Comparison of ENCODE assay signal across 24 cellular contexts in the genomic region with DNA sequence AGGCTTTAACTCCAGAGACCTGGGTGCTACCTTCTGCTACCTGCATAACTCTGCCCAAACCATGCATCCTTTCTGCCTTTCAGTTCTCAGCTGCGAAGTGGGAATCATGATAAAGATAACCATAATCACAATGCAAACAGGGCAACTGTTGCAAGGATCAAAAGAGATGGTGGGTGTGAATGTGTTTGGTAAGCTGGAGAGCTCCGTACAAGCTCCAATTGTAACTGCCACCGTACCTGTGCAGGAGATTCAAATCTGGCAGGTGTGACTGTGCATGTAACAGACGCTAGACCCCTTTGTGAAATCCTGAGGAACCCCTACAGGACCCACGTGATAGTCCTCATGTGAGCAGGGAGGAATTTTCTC.
"Had no signal": no experiment of that assay in that cellular context is flagged by ENCODE, and none has a peak within 500 bp of the region (broad histone marks: within the 10 kb centered on the region; RNA-seq: fewer than 3 reads in every experiment).

No MANE protein-coding gene starts in this region.

- ATAC-seq: activated T-cell treated with anti-CD3 and anti-CD28 coated beads, Interleukin-2, amount 50 U/mL, for 4 hours; PC-3; Right ventricle myocardium inferior had no signal

- H3K4me3 Mint-ChIP-seq: activated CD4-positive, alpha-beta T cell treated with anti-CD3 and anti-CD28 coated beads, Interleukin-2, amount 10 ng/mL, durations not matched to agents 7 days and 5 days; activated naive CD8-positive, alpha-beta T cell treated with anti-CD3 and anti-CD28 coated beads, Interleukin-2, amount 10 ng/mL, durations not matched to agents 7 days and 5 days; activated T-cell treated with anti-CD3 and anti-CD28 coated beads, Interleukin-2, amount 50 U/mL, for 4 hours; activated T-helper 1 cell treated with anti-CD3 and anti-CD28 coated beads, Interleukin-12 subunit alpha, Interleukin-12 subunit beta, Interleukin-2, Interleukin-4 antibody, amounts not matched to agents 30 ng/mL and 10 ng/mL and 1 ng/mL, durations not matched to agents 14 hours and 24 hours and 36 hours had no signal

- H3K27me3 Mint-ChIP-seq: activated CD4-positive, alpha-beta T cell treated with anti-CD3 and anti-CD28 coated beads, Interleukin-2, amount 10 ng/mL, durations not matched to agents 7 days and 5 days; activated naive CD8-positive, alpha-beta T cell treated with anti-CD3 and anti-CD28 coated beads, Interleukin-2, amount 10 ng/mL, durations not matched to agents 7 days and 5 days had no signal

- H3K4me1 Mint-ChIP-seq: activated CD4-positive, alpha-beta T cell treated with anti-CD3 and anti-CD28 coated beads, Interleukin-2, amount 10 ng/mL, durations not matched to agents 7 days and 5 days; activated naive CD8-positive, alpha-beta T cell treated with anti-CD3 and anti-CD28 coated beads, Interleukin-2, amount 10 ng/mL, durations not matched to agents 7 days and 5 days had no signal

- H3K27ac ChIP-seq: ascending aorta, RWPE1 had no signal

- DNase-seq: activated CD4-positive, alpha-beta T cell treated with anti-CD3 and anti-CD28 coated beads, Interleukin-2, amount 10 ng/mL, durations not matched to agents 7 days and 5 days; activated CD4-positive, alpha-beta T cell treated with anti-CD3 and anti-CD28 coated beads, Interleukin-2, amount 50 U/mL, for 48 hours; activated CD8-positive, alpha-beta memory T cell treated with anti-CD3 and anti-CD28 coated beads, Interleukin-2, amount 50 U/mL, for 4 hours; activated naive CD4-positive, alpha-beta T cell treated with anti-CD3 and anti-CD28 coated beads, Interleukin-2, amount 50 U/mL, for 16 hours; activated naive CD8-positive, alpha-beta T cell treated with anti-CD3 and anti-CD28 coated beads, Interleukin-2, amount 10 ng/mL, durations not matched to agents 7 days and 5 days; activated T-cell treated with anti-CD3 and anti-CD28 coated beads for 4 hours; activated T-cell treated with anti-CD3 and anti-CD28 coated beads, Interleukin-2, amount 50 U/mL, for 4 hours; amygdala; Karpas-422; KBM-7; NCI-H1105; NCI-H1417 treated with DMSO at 0.1 percent for 48 hours; NCI-H187 treated with DMSO at 0.1 percent for 48 hours; NCI-H2081; NCI-H2171 treated with DMSO at 0.1 percent for 48 hours; NCI-H345; NCI-H524 treated with DMSO at 0.1 percent for 48 hours; PC-3; SIG-M5; T1000 had no signal

- H3K36me3 Mint-ChIP-seq: activated naive CD8-positive, alpha-beta T cell treated with anti-CD3 and anti-CD28 coated beads, Interleukin-2, amount 10 ng/mL, durations not matched to agents 7 days and 5 days had no signal

- H3K27ac Mint-ChIP-seq: activated naive CD8-positive, alpha-beta T cell treated with anti-CD3 and anti-CD28 coated beads, Interleukin-2, amount 10 ng/mL, durations not matched to agents 7 days and 5 days; activated T-helper 1 cell treated with anti-CD3 and anti-CD28 coated beads, Interleukin-12 subunit alpha, Interleukin-12 subunit beta, Interleukin-2, Interleukin-4 antibody, amounts not matched to agents 30 ng/mL and 10 ng/mL and 1 ng/mL, durations not matched to agents 14 hours and 24 hours and 36 hours had no signal

- H3K9me3 Mint-ChIP-seq: activated CD4-positive, alpha-beta T cell treated with anti-CD3 and anti-CD28 coated beads, Interleukin-2, amount 10 ng/mL, durations not matched to agents 7 days and 5 days; activated naive CD8-positive, alpha-beta T cell treated with anti-CD3 and anti-CD28 coated beads, Interleukin-2, amount 10 ng/mL, durations not matched to agents 7 days and 5 days; activated T-cell treated with anti-CD3 and anti-CD28 coated beads, Interleukin-2, amount 50 U/mL, for 4 hours; activated T-helper 1 cell treated with anti-CD3 and anti-CD28 coated beads, Interleukin-12 subunit alpha, Interleukin-12 subunit beta, Interleukin-2, Interleukin-4 antibody, amounts not matched to agents 30 ng/mL and 10 ng/mL and 1 ng/mL, durations not matched to agents 14 hours and 24 hours and 36 hours had no signal
